In the genomic region with DNA sequence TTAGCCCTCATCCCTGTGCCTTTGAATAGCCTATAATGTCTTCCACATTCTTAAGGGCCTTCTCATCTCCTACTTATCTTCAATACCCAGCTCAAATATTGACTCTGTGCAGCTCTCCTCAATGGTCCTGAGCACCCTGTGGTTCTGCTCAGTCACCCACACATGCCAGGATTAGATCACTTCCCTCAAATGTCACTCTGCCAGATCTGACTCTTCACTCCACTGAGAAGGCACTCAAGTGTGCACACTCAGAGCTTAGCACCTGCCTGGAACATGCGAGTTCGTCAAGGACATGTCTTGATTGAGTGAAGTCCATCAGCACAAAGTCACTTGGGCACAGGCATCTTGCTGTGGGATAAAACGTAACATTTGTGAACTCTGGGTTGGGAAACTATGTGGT, we compare ENCODE assay signal across 1 cellular context.
TF ChIP-seq lines count a peak whose summit lies in the region.

No MANE protein-coding gene starts in this region.

TF ChIP-seq in IMR-90, 13 proteins besides CTCF, POLR2A, EP300 and RAD21:
- TF ChIP-seq CEBPB (IDR thresholded peaks at IDR 0.05; ENCODE audit: low read depth, low read length): no peak
- TF ChIP-seq NFE2L2 (IDR thresholded peaks at IDR 0.05; ENCODE audit: low read depth, low read length): no peak
- no peak for TF ChIP-seq RCOR1 (IDR thresholded peaks at IDR 0.05; ENCODE audit: insufficient replicate concordance, low read length)
- no peak for TF ChIP-seq MXI1 (IDR thresholded peaks at IDR 0.05; ENCODE audit: borderline replicate concordance, low read depth, low read length)
- TF ChIP-seq, protein P1, sequence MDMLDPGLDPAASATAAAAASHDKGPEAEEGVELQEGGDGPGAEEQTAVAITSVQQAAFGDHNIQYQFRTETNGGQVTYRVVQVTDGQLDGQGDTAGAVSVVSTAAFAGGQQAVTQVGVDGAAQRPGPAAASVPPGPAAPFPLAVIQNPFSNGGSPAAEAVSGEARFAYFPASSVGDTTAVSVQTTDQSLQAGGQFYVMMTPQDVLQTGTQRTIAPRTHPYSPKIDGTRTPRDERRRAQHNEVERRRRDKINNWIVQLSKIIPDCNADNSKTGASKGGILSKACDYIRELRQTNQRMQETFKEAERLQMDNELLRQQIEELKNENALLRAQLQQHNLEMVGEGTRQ (IDR thresholded peaks at IDR 0.05; ENCODE audit: low read depth, low read length): no peak
- no peak for TF ChIP-seq MAFK (IDR thresholded peaks at IDR 0.05; ENCODE audit: low read depth, low read length)
- TF ChIP-seq SMC3 (IDR thresholded peaks at IDR 0.05; ENCODE audit: low read depth, low read length): no peak
- no peak for TF ChIP-seq RFX5 (IDR thresholded peaks at IDR 0.05; ENCODE audit: low read depth, low read length)
- TF ChIP-seq, protein P2, sequence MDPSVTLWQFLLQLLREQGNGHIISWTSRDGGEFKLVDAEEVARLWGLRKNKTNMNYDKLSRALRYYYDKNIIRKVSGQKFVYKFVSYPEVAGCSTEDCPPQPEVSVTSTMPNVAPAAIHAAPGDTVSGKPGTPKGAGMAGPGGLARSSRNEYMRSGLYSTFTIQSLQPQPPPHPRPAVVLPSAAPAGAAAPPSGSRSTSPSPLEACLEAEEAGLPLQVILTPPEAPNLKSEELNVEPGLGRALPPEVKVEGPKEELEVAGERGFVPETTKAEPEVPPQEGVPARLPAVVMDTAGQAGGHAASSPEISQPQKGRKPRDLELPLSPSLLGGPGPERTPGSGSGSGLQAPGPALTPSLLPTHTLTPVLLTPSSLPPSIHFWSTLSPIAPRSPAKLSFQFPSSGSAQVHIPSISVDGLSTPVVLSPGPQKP (IDR thresholded peaks at IDR 0.05; ENCODE audit: borderline replicate concordance, low read depth, low read length): no peak
- no peak for TF ChIP-seq CHD1 (IDR thresholded peaks at IDR 0.05; ENCODE audit: low read depth, low read length)
